In genomic region chr5:103562453-103563157, GRCh38 we compare ENCODE assay signal across 8 cellular contexts. TPM values are rescaled to one million over a fixed set of nuclear protein-coding genes. Genes with fewer than 3 reads are reported as not detected.
DNase-seq lines count a peak whose midpoint lies in the region; ATAC-seq and TF ChIP-seq lines count a peak whose summit lies in the region.

Gene NUDT12, minus strand, starts transcription at chr5:103562789. Its CDS starts 2,541 bp downstream, at chr5:103560248.

- H4K12ac ChIP-seq in trophoblast cell (ENCODE audit: low read depth, low read length), result peak within 1 kb of the TSS; percentile 94

- CTCF ChIA-PET in SK-N-SH (lab: Yijun Ruan, JAX), result interaction anchor here (0.8 to 1.5 kb wide), 3 partner anchors 248 to 721 kb away, joined by 3 read pairs; no protein-coding TSS in a partner anchor

- H3K4me2 ChIP-seq in GM23338, result peak within 1 kb of the TSS; percentile 90
- H3K4me2 ChIP-seq in Loucy (ENCODE audit: low read depth, low read length, poor library complexity, severe bottlenecking), result peak within 1 kb of the TSS; percentile 61
- peak within 1 kb of the TSS; percentile 77 for H3K4me2 ChIP-seq in SK-N-SH
- H3K4me2 ChIP-seq in trophoblast cell (ENCODE audit: low read length), result peak within 1 kb of the TSS; percentile 66

- H3K27ac ChIP-seq in GM23338 (ENCODE audit: low read depth) (peak within 1 kb of the TSS; percentile 98), SK-N-SH (ENCODE audit: low read depth in 2 of 2, low read length in 1 of 2) (peak within 1 kb of the TSS; percentile 94 to 99), heart right ventricle (peak within 1 kb of the TSS; percentile 78 to 95 (median 90)), trophoblast cell (ENCODE audit: low read depth, low read length) (peak within 1 kb of the TSS; percentile 96), urinary bladder (ENCODE audit: low read depth) (peak within 1 kb of the TSS; percentile 90)

- H3K9me3 Mint-ChIP-seq in GM23338, result no peaks in the 10 kb centered on the region; the same call in 2 of the 3 replicates

- no peak within 1 kb of the TSS for H2AK5ac ChIP-seq in trophoblast cell (ENCODE audit: low read length)

- H3K18ac ChIP-seq in trophoblast cell (ENCODE audit: low read length), result peak within 1 kb of the TSS; percentile 52

- no peak within 1 kb of the TSS for H3K23ac ChIP-seq in trophoblast cell (ENCODE audit: low read length)

- H3K9me2 ChIP-seq in GM23338 (ENCODE audit: insufficient read depth), result no peaks in the 10 kb centered on the region
- no peaks in the 10 kb centered on the region for H3K9me2 ChIP-seq in Loucy (replicated peaks; ENCODE audit: low read depth, low read length)
- no peaks in the 10 kb centered on the region; the same call in 1 of the 2 replicates for H3K9me2 ChIP-seq in SK-N-SH

- H2BK12ac ChIP-seq in trophoblast cell (ENCODE audit: low read length), result no peak within 1 kb of the TSS

- no peaks in the 10 kb centered on the region for H3K27me3 Mint-ChIP-seq in GM23338 (ENCODE audit: insufficient read depth, low read depth, poor library complexity)

- peak within 1 kb of the TSS; percentile 99 for H4K8ac ChIP-seq in trophoblast cell (ENCODE audit: low read depth, low read length)

- H3K4me1 ChIP-seq in GM23338 (ENCODE audit: insufficient read depth), result peaks cover 8% of the 10 kb centered on the region
- no peaks in the 10 kb centered on the region for H3K4me1 ChIP-seq in Loucy (ENCODE audit: insufficient read depth, low read length, poor library complexity, severe bottlenecking)
- peaks cover 0 to 6% of the 10 kb centered on the region in 2 experiments; a peak in 2 of 4 replicates for H3K4me1 ChIP-seq in SK-N-SH (ENCODE audit: control insufficient read depth in 1 of 2, insufficient read depth in 2 of 2, low read depth in 1 of 2, low read length in 1 of 2)
- H3K4me1 ChIP-seq in heart right ventricle, result peaks cover 0 to 21% (median 7%) of the 10 kb centered on the region in 9 donors
- peaks cover 0 to 2% of the 10 kb centered on the region in 2 experiments for H3K4me1 ChIP-seq in trophoblast cell (ENCODE audit: control insufficient read depth in 1 of 2, insufficient read depth in 2 of 2, low read length in 2 of 2)
- no peaks in the 10 kb centered on the region for H3K4me1 ChIP-seq in urinary bladder (ENCODE audit: insufficient read depth)

- TF ChIP-seq CTCF in GM23338 (conservative IDR thresholded peaks at IDR 0.05; ENCODE audit: low read depth in 2 of 2) (no peak), Loucy (conservative IDR thresholded peaks at IDR 0.05; ENCODE audit: low read length) (no peak), SK-N-SH (IDR thresholded peaks at IDR 0.05) (no peak), heart right ventricle (IDR thresholded peaks at IDR 0.05) (no peak)

- peaks cover 23% of the 10 kb centered on the region for H3K4me1 Mint-ChIP-seq in GM23338

- peak within 1 kb of the TSS; percentile 89 for H3K4me3 Mint-ChIP-seq in GM23338

- DNase-seq in ELR (ENCODE audit: low read depth) (peak; percentile 85), GM23338 (ENCODE audit: low spot score) (peak; percentile 85), SK-N-SH (peak; percentile 89), amniotic stem cell (lab: John Stamatoyannopoulos, UW) (peak; percentile 45), heart right ventricle (peak; percentile 67 to 69), trophoblast cell (peak; percentile 30 to 45)

- peak within 1 kb of the TSS; percentile 97 for H3K27ac Mint-ChIP-seq in GM23338

- no peaks in the 10 kb centered on the region for H4K20me1 ChIP-seq in GM23338 (replicated peaks; ENCODE audit: insufficient read depth)
- no peaks in the 10 kb centered on the region for H4K20me1 ChIP-seq in Loucy (ENCODE audit: insufficient read depth, low read length, poor library complexity, severe bottlenecking)
- no peaks in the 10 kb centered on the region for H4K20me1 ChIP-seq in SK-N-SH (ENCODE audit: insufficient read depth)

- peak within 1 kb of the TSS; percentile 61 for H3K4ac ChIP-seq in trophoblast cell (ENCODE audit: low read depth, low read length)

- no peaks in the 10 kb centered on the region for H3K36me3 Mint-ChIP-seq in GM23338 (ENCODE audit: low read depth)

- no peak for TF ChIP-seq RAD21 in SK-N-SH (IDR thresholded peaks at IDR 0.05; ENCODE audit: low read length)

- peaks cover 5% of the 10 kb centered on the region for H3K79me2 ChIP-seq in GM23338 (replicated peaks; ENCODE audit: insufficient read depth)
- no peaks in the 10 kb centered on the region for H3K79me2 ChIP-seq in Loucy (ENCODE audit: insufficient read depth, low read length)
- H3K79me2 ChIP-seq in SK-N-SH (ENCODE audit: insufficient read depth), result peaks cover 24% of the 10 kb centered on the region; the same call in 1 of the 2 replicates
- H3K79me2 ChIP-seq in trophoblast cell (ENCODE audit: control insufficient read depth, insufficient read depth, low read length, poor library complexity), result peaks cover 4% of the 10 kb centered on the region

- peak within 1 kb of the TSS; percentile 70 for H2BK120ac ChIP-seq in trophoblast cell (ENCODE audit: insufficient read depth, low read length, poor library complexity)

- 18% methylated on average over 32 of the region's 37 CpGs for WGBS in SK-N-SH (ENCODE audit: low lambda C conversion rate)
- 3 to 4% methylated on average over 37 of the region's 37 CpGs for WGBS in heart right ventricle, 2 donors
- WGBS in trophoblast cell (ENCODE audit: extremely low coverage, insufficient coverage, insufficient read length), result no CpG with 5 or more reads among the region's 37 CpGs
- WGBS in urinary bladder, result 13% methylated on average over 37 of the region's 37 CpGs

- H3K14ac ChIP-seq in trophoblast cell (ENCODE audit: low read length), result peak within 1 kb of the TSS; percentile 72

- H3K36me3 ChIP-seq in GM23338 (ENCODE audit: insufficient read depth), result no peaks in the 10 kb centered on the region
- no peaks in the 10 kb centered on the region for H3K36me3 ChIP-seq in Loucy (ENCODE audit: insufficient read depth, low read length)
- H3K36me3 ChIP-seq in SK-N-SH (replicated peaks in 1 of 2; ENCODE audit: control insufficient read depth in 1 of 2, insufficient read depth in 2 of 2, low read length in 1 of 2), result peaks cover 15 to 21% of the 10 kb centered on the region in 2 experiments
- peaks cover 0 to 21% (median 0%) of the 10 kb centered on the region in 9 donors for H3K36me3 ChIP-seq in heart right ventricle
- no peaks in the 10 kb centered on the region for H3K36me3 ChIP-seq in trophoblast cell (ENCODE audit: control insufficient read depth in 1 of 2, insufficient read depth in 2 of 2, low read length in 2 of 2)
- peaks cover 1% of the 10 kb centered on the region for H3K36me3 ChIP-seq in urinary bladder (ENCODE audit: insufficient read depth)

- peak within 1 kb of the TSS; percentile 78 for H4K91ac ChIP-seq in trophoblast cell (ENCODE audit: low read depth, low read length)

- H3K9me3 ChIP-seq in Loucy (ENCODE audit: insufficient read depth, low read depth, low read length) (no peaks in the 10 kb centered on the region), SK-N-SH (no peaks in the 10 kb centered on the region), heart right ventricle (no peaks in the 10 kb centered on the region), trophoblast cell (ENCODE audit: insufficient read depth, low read depth, low read length) (no peaks in the 10 kb centered on the region)

- peak within 1 kb of the TSS; percentile 98 for H2AFZ ChIP-seq in GM23338
- H2AFZ ChIP-seq in Loucy (ENCODE audit: low read length), result peak within 1 kb of the TSS; percentile 79
- H2AFZ ChIP-seq in SK-N-SH (ENCODE audit: low read depth), result peak within 1 kb of the TSS; percentile 90
- peak within 1 kb of the TSS; percentile 38 for H2AFZ ChIP-seq in trophoblast cell (ENCODE audit: insufficient read depth, low read length, poor library complexity)

- intact Hi-C loops in heart right ventricle (cut with DNase I), result loop anchor here in 1 of 10 donors (10.0 kb wide), 1 partner anchor 308 kb away; the partner anchor contains the start of gene MACIR

- H3K27me3 ChIP-seq in GM23338 (ENCODE audit: insufficient read depth) (no peaks in the 10 kb centered on the region), Loucy (ENCODE audit: insufficient read depth, low read length, poor library complexity, severe bottlenecking) (no peaks in the 10 kb centered on the region), SK-N-SH (ENCODE audit: insufficient read depth) (no peaks in the 10 kb centered on the region), heart right ventricle (peaks cover 0 to 5% (median 0%) of the 10 kb centered on the region in 7 donors), trophoblast cell (ENCODE audit: insufficient read depth, low read length) (no peaks in the 10 kb centered on the region)

- H3K4me3 ChIP-seq in GM23338 (peak within 1 kb of the TSS; percentile 92), Loucy (ENCODE audit: low read length, poor library complexity, severe bottlenecking) (peak within 1 kb of the TSS; percentile 75), SK-N-SH (ENCODE audit: low read depth in 2 of 2, low read length in 1 of 2) (peak within 1 kb of the TSS; percentile 69 to 79), heart right ventricle (peak within 1 kb of the TSS; percentile 47 to 97 (median 80)), trophoblast cell (ENCODE audit: low read depth, low read length) (peak within 1 kb of the TSS; percentile 79), urinary bladder (ENCODE audit: low read depth, low read length) (peak within 1 kb of the TSS; percentile 56)

- peak within 1 kb of the TSS; percentile 43 for H2BK5ac ChIP-seq in trophoblast cell (ENCODE audit: low read depth, low read length, poor library complexity)

- peak; percentile 90 for ATAC-seq in GM23338
- ATAC-seq in heart right ventricle, result peak; percentile 91 to 97 (median 95)

- H3F3A ChIP-seq in GM23338 (replicated peaks; ENCODE audit: low read depth) (no peaks in the 10 kb centered on the region), Loucy (ENCODE audit: low read depth) (no peaks in the 10 kb centered on the region), SK-N-SH (replicated peaks; ENCODE audit: insufficient read depth) (peaks cover 4% of the 10 kb centered on the region)

- H3K79me1 ChIP-seq in trophoblast cell (ENCODE audit: low read length), result peaks cover 8% of the 10 kb centered on the region

- POLR2A ChIA-PET in SK-N-SH (lab: Yijun Ruan, JAX), result no interaction called here

- no peak for TF ChIP-seq EP300 in SK-N-SH (IDR thresholded peaks at IDR 0.05; ENCODE audit: borderline replicate concordance in 1 of 2, low read depth in 1 of 2, low read length in 1 of 2)

- H3K9ac ChIP-seq in Loucy (ENCODE audit: low read depth, low read length, poor library complexity, severe bottlenecking) (peak within 1 kb of the TSS; percentile 67), SK-N-SH (peak within 1 kb of the TSS; percentile 94), trophoblast cell (ENCODE audit: low read length) (peak within 1 kb of the TSS; percentile 77)

TF ChIP-seq in SK-N-SH, 30 proteins besides CTCF, POLR2A, EP300 and RAD21 (continues in another document):
- TF ChIP-seq FOXJ3 (CRISPR knock-in tag; IDR thresholded peaks at IDR 0.05), result no peak

RNA-seq across cellular contexts. Expression of gene NUDT12, which starts in this region (rescaled TPM):
- 12.8 and 16.8 TPM in 2 replicates for total RNA-seq in GM23338 (2014; rRNA removed; shearing (Covaris generic))
- polyA plus RNA-seq in GM23338 (2016; fragmentation: Nextera tagmentation; extraction: Ambion mirVana), result 9.3 and 11.5 TPM in 2 replicates
- 4.9 and 8.1 TPM in 2 replicates for polyA plus RNA-seq in SK-N-SH (2012; rRNA removed)
- 6.6 and 8.0 TPM in 2 replicates for polyA plus RNA-seq in SK-N-SH (2012; cell fraction: cytosol; rRNA removed)
- polyA plus RNA-seq in SK-N-SH (2012; cell fraction: nucleus; rRNA removed), result 4.8 and 15.4 TPM in 2 replicates
- total RNA-seq in heart right ventricle, result 10 to 100 TPM in 9 of 10 donors, 1 to 10 TPM in 1; 9.8 to 17.0 (median 12.4) TPM
- polyA plus RNA-seq in heart right ventricle, result 10 to 100 TPM in 1 of 2 donors, 1 to 10 TPM in 1; 4.4 to 14.3 TPM
- polyA plus RNA-seq in trophoblast cell (2013), result 8.4 and 9.2 TPM in 2 replicates
- 32.1 TPM for total RNA-seq in urinary bladder
- 8.2 TPM for polyA plus RNA-seq in urinary bladder

Comparison
In these comparisons a context has a peak if more than half of its experiments do, and no peak if none do; other contexts are left out.
1. Peak in every context shown above with its lines: DNase-seq, ATAC-seq, H3K4me3 ChIP-seq and H3K27ac ChIP-seq.
2. DNase-seq: peak in every context shown above with its lines; median percentile 89 in SK-N-SH; 85 in ELR; 85 in GM23338; 68 in heart right ventricle; 45 in amniotic stem cell; 38 in trophoblast cell.
3. H2AFZ ChIP-seq: peak in every context shown above with its lines; median percentile 98 in GM23338; 90 in SK-N-SH; 79 in Loucy; 38 in trophoblast cell.